Comparison of ENCODE assay signal across 36 cellular contexts in the genomic region with DNA sequence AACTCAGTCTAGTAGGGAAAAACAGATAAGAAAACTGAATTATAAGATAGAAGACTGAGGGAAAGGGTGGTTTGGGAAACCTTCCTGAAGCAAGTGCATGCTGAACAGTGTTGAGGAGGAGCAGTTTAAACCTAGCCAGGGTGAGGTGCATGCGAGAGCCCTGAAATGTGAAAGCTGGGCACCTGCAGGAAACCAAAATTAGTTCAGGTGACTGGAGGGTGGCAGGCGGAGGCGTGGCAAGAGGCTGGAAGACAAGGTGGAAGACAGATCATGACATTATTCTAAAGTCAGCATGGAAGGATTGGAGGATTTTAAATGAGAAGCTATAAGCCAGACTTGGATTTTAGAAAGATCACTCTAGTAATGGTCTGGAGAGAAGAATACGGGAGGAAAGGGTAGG.
"Had no signal": no experiment of that assay in that cellular context is flagged by ENCODE, and none has a peak within 500 bp of the region (broad histone marks: within the 10 kb centered on the region; RNA-seq: fewer than 3 reads in every experiment).

No MANE protein-coding gene starts in this region.

- H3K9ac ChIP-seq: KMS-11 had no signal

- H3K9me3 ChIP-seq: MG63 had no signal

- H3K27ac ChIP-seq: KMS-11 had no signal

- H3K36me3 ChIP-seq: MG63 had no signal

- H3K4me2 ChIP-seq: KMS-11 had no signal

- DNase-seq: Karpas-422, Kasumi-1, KG1, MG63, MV-4-11, NCI-H1048, NCI-H1092, NCI-H1092 treated with DMSO at 0.1 percent for 48 hours, NCI-H1105, NCI-H1105 treated with DMSO at 0.1 percent for 48 hours, NCI-H1417, NCI-H1417 treated with DMSO at 0.1 percent for 48 hours, NCI-H1436, NCI-H1436 treated with DMSO at 0.1 percent for 48 hours, NCI-H146, NCI-H1694, NCI-H1694 treated with DMSO at 0.1 percent for 48 hours, NCI-H187, NCI-H187 treated with DMSO at 0.1 percent for 48 hours, NCI-H1930, NCI-H2029, NCI-H2029 treated with DMSO at 0.1 percent for 48 hours, NCI-H2081, NCI-H2081 treated with DMSO at 0.1 percent for 48 hours, NCI-H2107, NCI-H2171, NCI-H2171 treated with DMSO at 0.1 percent for 48 hours, NCI-H2227 treated with DMSO at 0.1 percent for 48 hours, NCI-H226, NCI-H345, NCI-H446, NCI-H446 treated with DMSO at 0.1 percent for 48 hours, NCI-H510A, NCI-H510A treated with DMSO at 0.1 percent for 48 hours, NCI-H524 had no signal

- H3K4me3 ChIP-seq: MG63 had no signal

- H3K27me3 ChIP-seq: MG63 had no signal
